Comparison of ENCODE assay signal across 2 cellular contexts in genomic region chr7:121279060-121279620, GRCh38.
TF ChIP-seq lines count a peak whose summit lies in the region.

No MANE protein-coding gene starts in this region.

TF ChIP-seq in GM23338, 12 proteins besides CTCF, POLR2A, EP300 and RAD21 (continued from another document):
- no peak for TF ChIP-seq ZNF462 (CRISPR knock-in tag; IDR thresholded peaks at IDR 0.05)
- no peak for TF ChIP-seq POLR2AphosphoS5 (IDR thresholded peaks at IDR 0.05; ENCODE audit: low read depth)
- no peak for TF ChIP-seq ZNF114 (CRISPR knock-in tag; IDR thresholded peaks at IDR 0.05)

TF ChIP-seq in SK-N-SH treated with all-trans-retinoic acid at 6 μM for 48 hours, 23 proteins besides CTCF, POLR2A, EP300 and RAD21 (continued from another document):
- TF ChIP-seq PATZ1 (CRISPR knock-in tag; IDR thresholded peaks at IDR 0.05; ENCODE audit: borderline replicate concordance) (no peak), RARB (CRISPR knock-in tag; IDR thresholded peaks at IDR 0.05) (no peak), ZFP3 (CRISPR knock-in tag; IDR thresholded peaks at IDR 0.05) (no peak)
- TF ChIP-seq, protein P1, sequence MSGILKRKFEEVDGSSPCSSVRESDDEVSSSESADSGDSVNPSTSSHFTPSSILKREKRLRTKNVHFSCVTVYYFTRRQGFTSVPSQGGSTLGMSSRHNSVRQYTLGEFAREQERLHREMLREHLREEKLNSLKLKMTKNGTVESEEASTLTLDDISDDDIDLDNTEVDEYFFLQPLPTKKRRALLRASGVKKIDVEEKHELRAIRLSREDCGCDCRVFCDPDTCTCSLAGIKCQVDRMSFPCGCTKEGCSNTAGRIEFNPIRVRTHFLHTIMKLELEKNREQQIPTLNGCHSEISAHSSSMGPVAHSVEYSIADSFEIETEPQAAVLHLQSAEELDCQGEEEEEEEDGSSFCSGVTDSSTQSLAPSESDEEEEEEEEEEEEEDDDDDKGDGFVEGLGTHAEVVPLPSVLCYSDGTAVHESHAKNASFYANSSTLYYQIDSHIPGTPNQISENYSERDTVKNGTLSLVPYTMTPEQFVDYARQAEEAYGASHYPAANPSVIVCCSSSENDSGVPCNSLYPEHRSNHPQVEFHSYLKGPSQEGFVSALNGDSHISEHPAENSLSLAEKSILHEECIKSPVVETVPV (CRISPR knock-in tag; IDR thresholded peaks at IDR 0.05): no peak
